Comparison of ENCODE assay signal across 1 cellular context in the genomic region with DNA sequence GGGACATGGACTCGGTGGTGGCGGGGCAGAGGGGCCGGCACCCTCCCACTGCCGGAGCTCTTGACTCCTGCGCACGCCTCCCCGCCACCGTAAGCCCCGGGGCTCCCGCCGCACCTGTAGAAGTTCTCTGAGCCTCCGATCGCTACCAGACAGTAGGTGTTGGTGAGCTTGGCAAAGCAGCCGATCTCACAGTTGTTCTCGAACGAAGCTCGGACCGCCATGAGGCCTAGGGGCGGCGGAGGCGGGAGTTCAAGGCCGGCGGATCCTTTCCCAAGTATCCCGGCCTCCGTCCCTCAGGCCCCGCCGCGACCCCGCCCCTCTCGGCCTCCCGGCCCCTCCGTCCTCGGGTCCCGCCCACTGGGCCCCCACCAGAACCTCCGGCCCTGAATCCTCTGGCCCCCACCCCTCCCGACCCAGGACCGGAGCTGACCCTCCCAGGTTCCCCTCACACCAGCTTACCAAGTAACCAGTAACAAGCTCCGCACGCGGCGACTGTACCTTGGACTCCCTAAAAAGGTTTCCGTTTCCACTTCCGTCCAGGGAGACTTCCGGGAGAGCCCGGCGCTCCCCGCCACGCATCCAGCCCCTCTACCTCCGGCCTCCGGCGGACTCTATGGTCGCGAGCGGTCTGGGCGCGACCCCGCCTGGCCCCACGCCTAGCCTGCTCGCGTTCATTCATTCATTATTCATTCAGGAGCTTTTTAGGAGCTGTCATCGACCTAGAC.
TF ChIP-seq lines count a peak whose summit lies in the region.

A gene (minus strand): TSS at position 506 of the 725 bp plus-strand sequence. CDS start 285 bp downstream, at position 221.

TF ChIP-seq in HEK293, 187 proteins besides CTCF, POLR2A, EP300 and RAD21 (continued from another document):
- TF ChIP-seq, protein P1, sequence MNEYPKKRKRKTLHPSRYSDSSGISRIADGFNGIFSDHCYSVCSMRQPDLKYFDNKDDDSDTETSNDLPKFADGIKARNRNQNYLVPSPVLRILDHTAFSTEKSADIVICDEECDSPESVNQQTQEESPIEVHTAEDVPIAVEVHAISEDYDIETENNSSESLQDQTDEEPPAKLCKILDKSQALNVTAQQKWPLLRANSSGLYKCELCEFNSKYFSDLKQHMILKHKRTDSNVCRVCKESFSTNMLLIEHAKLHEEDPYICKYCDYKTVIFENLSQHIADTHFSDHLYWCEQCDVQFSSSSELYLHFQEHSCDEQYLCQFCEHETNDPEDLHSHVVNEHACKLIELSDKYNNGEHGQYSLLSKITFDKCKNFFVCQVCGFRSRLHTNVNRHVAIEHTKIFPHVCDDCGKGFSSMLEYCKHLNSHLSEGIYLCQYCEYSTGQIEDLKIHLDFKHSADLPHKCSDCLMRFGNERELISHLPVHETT (tag by site-specific recombination; IDR thresholded peaks at IDR 0.05): no peak
- TF ChIP-seq ZNF501 (tag by site-specific recombination; IDR thresholded peaks at IDR 0.05) (0 out of 2 replicates have a peak, but pooled peaks have one; percentile 42), KLF7 (tag by site-specific recombination; IDR thresholded peaks at IDR 0.05; ENCODE audit: borderline replicate concordance) (peak; percentile 48; the same call in 1 of the 2 replicates), ZNF366 (tag by site-specific recombination; conservative IDR thresholded peaks at IDR 0.05) (no peak), ZNF549 (tag by site-specific recombination; IDR thresholded peaks at IDR 0.05) (no peak), ZFP3 (tag by site-specific recombination; IDR thresholded peaks at IDR 0.05; ENCODE audit: low read depth) (peak; percentile 72), ZNF433 (tag by site-specific recombination; IDR thresholded peaks at IDR 0.05; ENCODE audit: low read depth) (no peak), ZNF585B (tag by site-specific recombination; IDR thresholded peaks at IDR 0.05) (no peak), ZNF510 (tag by site-specific recombination; IDR thresholded peaks at IDR 0.05; ENCODE audit: insufficient replicate concordance) (no peak), ZFP69B (tag by site-specific recombination; IDR thresholded peaks at IDR 0.05) (0 out of 2 replicates have a peak, but pooled peaks have one; percentile 36), GLIS2 (tag by site-specific recombination; IDR thresholded peaks at IDR 0.05) (peak; percentile 63; the same call in 1 of the 2 replicates), ZNF623 (tag by site-specific recombination; IDR thresholded peaks at IDR 0.05) (no peak), ZNF19 (tag by site-specific recombination; IDR thresholded peaks at IDR 0.05; ENCODE audit: low read depth) (no peak), ZSCAN30 (tag by site-specific recombination; IDR thresholded peaks at IDR 0.05) (peak; percentile 56), KLF10 (tag by site-specific recombination; IDR thresholded peaks at IDR 0.05) (peak; percentile 67; the same call in 1 of the 2 replicates), ZEB2 (tag by site-specific recombination; IDR thresholded peaks at IDR 0.05) (no peak; the same call in none of the 2 replicates), ZNF335 (tag by site-specific recombination; conservative IDR thresholded peaks at IDR 0.05) (peak; percentile 80), KLF8 (tag by site-specific recombination; IDR thresholded peaks at IDR 0.05) (peak; percentile 91), ZNF114 (tag by site-specific recombination; IDR thresholded peaks at IDR 0.05) (no peak), ZNF221 (tag by site-specific recombination; IDR thresholded peaks at IDR 0.05; ENCODE audit: borderline replicate concordance) (no peak), KLF16 (tag by site-specific recombination; IDR thresholded peaks at IDR 0.05) (peak; percentile 82; the same call in 1 of the 2 replicates), EGR2 (tag by site-specific recombination; IDR thresholded peaks at IDR 0.05; ENCODE audit: low read depth) (peak; percentile 66)
- TF ChIP-seq, protein P2, sequence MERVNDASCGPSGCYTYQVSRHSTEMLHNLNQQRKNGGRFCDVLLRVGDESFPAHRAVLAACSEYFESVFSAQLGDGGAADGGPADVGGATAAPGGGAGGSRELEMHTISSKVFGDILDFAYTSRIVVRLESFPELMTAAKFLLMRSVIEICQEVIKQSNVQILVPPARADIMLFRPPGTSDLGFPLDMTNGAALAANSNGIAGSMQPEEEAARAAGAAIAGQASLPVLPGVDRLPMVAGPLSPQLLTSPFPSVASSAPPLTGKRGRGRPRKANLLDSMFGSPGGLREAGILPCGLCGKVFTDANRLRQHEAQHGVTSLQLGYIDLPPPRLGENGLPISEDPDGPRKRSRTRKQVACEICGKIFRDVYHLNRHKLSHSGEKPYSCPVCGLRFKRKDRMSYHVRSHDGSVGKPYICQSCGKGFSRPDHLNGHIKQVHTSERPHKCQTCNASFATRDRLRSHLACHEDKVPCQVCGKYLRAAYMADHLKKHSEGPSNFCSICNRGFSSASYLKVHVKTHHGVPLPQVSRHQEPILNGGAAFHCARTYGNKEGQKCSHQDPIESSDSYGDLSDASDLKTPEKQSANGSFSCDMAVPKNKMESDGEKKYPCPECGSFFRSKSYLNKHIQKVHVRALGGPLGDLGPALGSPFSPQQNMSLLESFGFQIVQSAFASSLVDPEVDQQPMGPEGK (tag by site-specific recombination; IDR thresholded peaks at IDR 0.05): peak; percentile 53
- TF ChIP-seq, protein P3, sequence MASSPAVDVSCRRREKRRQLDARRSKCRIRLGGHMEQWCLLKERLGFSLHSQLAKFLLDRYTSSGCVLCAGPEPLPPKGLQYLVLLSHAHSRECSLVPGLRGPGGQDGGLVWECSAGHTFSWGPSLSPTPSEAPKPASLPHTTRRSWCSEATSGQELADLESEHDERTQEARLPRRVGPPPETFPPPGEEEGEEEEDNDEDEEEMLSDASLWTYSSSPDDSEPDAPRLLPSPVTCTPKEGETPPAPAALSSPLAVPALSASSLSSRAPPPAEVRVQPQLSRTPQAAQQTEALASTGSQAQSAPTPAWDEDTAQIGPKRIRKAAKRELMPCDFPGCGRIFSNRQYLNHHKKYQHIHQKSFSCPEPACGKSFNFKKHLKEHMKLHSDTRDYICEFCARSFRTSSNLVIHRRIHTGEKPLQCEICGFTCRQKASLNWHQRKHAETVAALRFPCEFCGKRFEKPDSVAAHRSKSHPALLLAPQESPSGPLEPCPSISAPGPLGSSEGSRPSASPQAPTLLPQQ (tag by site-specific recombination; IDR thresholded peaks at IDR 0.05): peak; percentile 37; the same call in 1 of the 2 replicates
- TF ChIP-seq, protein P4, sequence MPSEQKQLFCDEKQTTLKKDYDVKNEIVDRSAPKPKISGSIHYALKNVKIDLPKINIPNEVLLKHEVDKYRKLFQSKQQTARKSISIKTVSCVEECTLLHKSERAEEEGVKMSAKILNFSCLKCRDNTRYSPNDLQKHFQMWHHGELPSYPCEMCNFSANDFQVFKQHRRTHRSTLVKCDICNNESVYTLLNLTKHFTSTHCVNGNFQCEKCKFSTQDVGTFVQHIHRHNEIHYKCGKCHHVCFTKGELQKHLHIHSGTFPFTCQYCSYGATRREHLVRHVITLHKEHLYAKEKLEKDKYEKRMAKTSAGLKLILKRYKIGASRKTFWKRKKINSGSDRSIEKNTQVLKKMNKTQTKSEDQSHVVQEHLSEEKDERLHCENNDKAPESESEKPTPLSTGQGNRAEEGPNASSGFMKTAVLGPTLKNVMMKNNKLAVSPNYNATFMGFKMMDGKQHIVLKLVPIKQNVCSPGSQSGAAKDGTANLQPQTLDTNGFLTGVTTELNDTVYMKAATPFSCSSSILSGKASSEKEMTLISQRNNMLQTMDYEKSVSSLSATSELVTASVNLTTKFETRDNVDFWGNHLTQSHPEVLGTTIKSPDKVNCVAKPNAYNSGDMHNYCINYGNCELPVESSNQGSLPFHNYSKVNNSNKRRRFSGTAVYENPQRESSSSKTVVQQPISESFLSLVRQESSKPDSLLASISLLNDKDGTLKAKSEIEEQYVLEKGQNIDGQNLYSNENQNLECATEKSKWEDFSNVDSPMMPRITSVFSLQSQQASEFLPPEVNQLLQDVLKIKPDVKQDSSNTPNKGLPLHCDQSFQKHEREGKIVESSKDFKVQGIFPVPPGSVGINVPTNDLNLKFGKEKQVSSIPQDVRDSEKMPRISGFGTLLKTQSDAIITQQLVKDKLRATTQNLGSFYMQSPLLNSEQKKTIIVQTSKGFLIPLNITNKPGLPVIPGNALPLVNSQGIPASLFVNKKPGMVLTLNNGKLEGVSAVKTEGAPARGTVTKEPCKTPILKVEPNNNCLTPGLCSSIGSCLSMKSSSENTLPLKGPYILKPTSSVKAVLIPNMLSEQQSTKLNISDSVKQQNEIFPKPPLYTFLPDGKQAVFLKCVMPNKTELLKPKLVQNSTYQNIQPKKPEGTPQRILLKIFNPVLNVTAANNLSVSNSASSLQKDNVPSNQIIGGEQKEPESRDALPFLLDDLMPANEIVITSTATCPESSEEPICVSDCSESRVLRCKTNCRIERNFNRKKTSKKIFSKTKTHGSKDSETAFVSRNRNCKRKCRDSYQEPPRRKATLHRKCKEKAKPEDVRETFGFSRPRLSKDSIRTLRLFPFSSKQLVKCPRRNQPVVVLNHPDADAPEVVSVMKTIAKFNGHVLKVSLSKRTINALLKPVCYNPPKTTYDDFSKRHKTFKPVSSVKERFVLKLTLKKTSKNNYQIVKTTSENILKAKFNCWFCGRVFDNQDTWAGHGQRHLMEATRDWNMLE (tag by site-specific recombination; conservative IDR thresholded peaks at IDR 0.05; ENCODE audit: low read depth): peak; percentile 79
